In the genomic region with DNA sequence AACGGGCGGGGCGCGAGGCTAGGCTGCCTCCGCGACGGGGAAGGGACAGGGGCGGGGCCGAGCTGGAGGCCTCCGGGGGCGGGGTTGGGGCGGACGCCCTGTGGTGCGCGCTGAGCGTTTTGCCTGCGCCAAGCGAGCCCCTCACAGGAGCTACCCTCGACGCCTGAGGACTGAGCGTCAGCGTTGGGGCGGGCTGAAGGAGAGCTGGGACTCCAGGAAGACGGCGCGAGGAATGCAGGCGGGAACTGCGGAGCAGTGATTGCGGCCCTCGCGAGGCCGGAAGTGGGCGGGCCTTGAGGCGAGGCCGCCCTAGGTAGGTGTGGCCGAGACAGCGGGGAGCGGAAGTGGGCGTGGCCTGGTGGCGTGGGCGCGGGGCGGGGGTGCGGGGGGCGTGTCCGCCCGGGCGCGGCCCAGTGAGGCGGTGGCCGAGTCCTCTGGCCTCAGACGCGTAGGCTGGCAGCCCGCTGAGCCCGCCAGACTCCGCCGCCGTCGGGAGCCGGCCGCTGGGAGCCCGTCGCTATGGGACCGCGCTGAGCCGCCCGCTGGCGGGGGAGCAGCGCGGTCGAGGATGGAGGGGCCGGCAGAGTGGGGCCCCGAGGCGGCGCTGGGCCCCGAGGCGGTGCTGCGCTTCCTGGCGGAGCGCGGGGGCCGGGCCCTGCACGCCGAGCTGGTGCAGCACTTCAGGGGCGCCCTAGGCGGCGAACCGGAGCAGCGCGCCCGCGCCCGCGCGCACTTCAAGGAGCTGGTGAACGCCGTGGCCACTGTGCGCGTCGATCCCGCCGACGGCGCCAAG, we compare ENCODE assay signal across 8 cellular contexts. TPM values are rescaled to one million over a fixed set of nuclear protein-coding genes. Genes with fewer than 3 reads are reported as not detected.
DNase-seq lines count a peak whose midpoint lies in the region; ATAC-seq and TF ChIP-seq lines count a peak whose summit lies in the region.

A gene (minus strand): TSS at position 45 of the 793 bp plus-strand sequence. CDS start 139 bp downstream, outside the sequence.
A gene with protein sequence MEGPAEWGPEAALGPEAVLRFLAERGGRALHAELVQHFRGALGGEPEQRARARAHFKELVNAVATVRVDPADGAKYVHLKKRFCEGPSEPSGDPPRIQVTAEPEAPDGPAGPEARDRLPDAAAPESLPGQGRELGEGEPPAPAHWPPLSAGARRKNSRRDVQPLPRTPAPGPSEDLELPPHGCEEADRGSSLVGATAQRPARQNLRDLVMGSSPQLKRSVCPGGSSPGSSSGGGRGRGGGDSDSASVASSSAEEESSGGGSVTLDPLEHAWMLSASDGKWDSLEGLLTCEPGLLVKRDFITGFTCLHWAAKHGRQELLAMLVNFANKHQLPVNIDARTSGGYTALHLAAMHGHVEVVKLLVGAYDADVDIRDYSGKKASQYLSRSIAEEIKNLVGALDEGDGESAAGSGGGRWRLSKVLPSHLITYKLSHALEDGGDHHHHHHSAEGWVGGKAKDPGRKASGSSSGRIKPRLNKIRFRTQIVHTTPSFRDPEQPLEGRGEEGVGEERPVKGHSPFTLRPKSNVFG (plus strand): TSS at position 443 of the 793 bp plus-strand sequence. CDS start 126 bp downstream, at position 569.

- ATAC-seq in GM18907 (IDR thresholded peaks at IDR 0.05; ENCODE audit: unreplicated experiment) (peak; percentile 83), HG03354 (IDR thresholded peaks at IDR 0.05; ENCODE audit: poor library complexity, severe bottlenecking, unreplicated experiment) (peak; percentile 85)

- H3K9me3 ChIP-seq in A673 (ENCODE audit: low read depth, low read length, poor library complexity, severe bottlenecking) = no peaks in the 10 kb centered on the region

- no TSS peak for BruUV-seq in A673 (replicated peaks; lab: Mats Ljungman, UMichigan)

- H3K4me3 ChIP-seq in A673 (ENCODE audit: low read depth, low read length, poor library complexity, severe bottlenecking) = peak within 1 kb of the TSS; percentile 65

- no peaks in the 10 kb centered on the region for H3K36me3 ChIP-seq in A673 (ENCODE audit: insufficient read depth, low read length, poor library complexity, severe bottlenecking)

- H3K27ac ChIP-seq in A673 (ENCODE audit: low read depth, low read length, poor library complexity, severe bottlenecking) = peak within 1 kb of the TSS; percentile 89
- peak within 1 kb of the TSS; percentile 98 for H3K27ac ChIP-seq in epithelial cell of prostate

- DNase-seq in A673 (ENCODE audit: low spot score) (peak; percentile 99), NCI-H82 (lab: John Stamatoyannopoulos, UW) (peak; percentile 99), activated T-cell treated with anti-CD3 and anti-CD28 coated beads for 4 hours (peak; percentile 65), epithelial cell of prostate (ENCODE audit: low read depth, low spot score) (peak; percentile 94), middle frontal gyrus (ENCODE audit: extremely low spot score, low spot score) (peak; percentile 78)
- DNase-seq in stimulated activated CD8-positive, alpha-beta memory T cell treated with anti-CD3 and anti-CD28 coated beads, Interleukin-15, amount 100 ng/mL, for 4 hours (ENCODE audit: low read depth in 2 of 2) = peak; percentile 43 to 50

- intact Hi-C loops in A673 (cut with micrococcal nuclease; ENCODE audit: unreplicated experiment) = loop anchor here (5.0 kb wide), 1 partner anchor 67 kb away; no protein-coding TSS in a partner anchor

- H3K27me3 ChIP-seq in A673 (replicated peaks; ENCODE audit: insufficient read depth, low read depth, low read length, poor library complexity) = no peaks in the 10 kb centered on the region

- CTCF ChIA-PET in A673 (lab: Charles Lee) = no interaction called here

- peaks cover 28% of the 10 kb centered on the region for H3K4me1 ChIP-seq in A673 (ENCODE audit: insufficient read depth, low read length, poor library complexity, severe bottlenecking)

- TF ChIP-seq CTCF in A673 (conservative IDR thresholded peaks at IDR 0.05; ENCODE audit: low read depth, low read length) = no peak

- POLR2A ChIA-PET in A673 (lab: Charles Lee; ENCODE audit: low non-redundant PET) = no interaction called here

RNA-seq across cellular contexts. Expression of the first gene that starts in this region (rescaled TPM):
- total RNA-seq in A673 (2021) = 106 and 118 TPM in 2 replicates

RNA-seq across cellular contexts. Expression of the second gene that starts in this region (rescaled TPM):
- 10.6 and 13.1 TPM in 2 replicates for total RNA-seq in A673 (2021)

Comparison
In these comparisons a context has a peak if more than half of its experiments do, and no peak if none do; other contexts are left out.
1. Peak in every context shown above with its lines: DNase-seq, ATAC-seq, H3K4me3 ChIP-seq and H3K27ac ChIP-seq.
2. DNase-seq: peak in every context shown above with its lines; median percentile 99 in A673; 99 in NCI-H82; 94 in epithelial cell of prostate; 78 in middle frontal gyrus; 65 in activated T-cell treated with anti-CD3 and anti-CD28 coated beads for 4 hours; 46 in stimulated activated CD8-positive, alpha-beta memory T cell treated with anti-CD3 and anti-CD28 coated beads, Interleukin-15, amount 100 ng/mL, for 4 hours.